Comparison of ENCODE assay signal across 21 cellular contexts in genomic region chr4:186852078-186852420, GRCh38.
DNase-seq lines count a peak whose midpoint lies in the region; ATAC-seq, FAIRE-seq and TF ChIP-seq lines count a peak whose summit lies in the region.
"Had no signal": no experiment of that assay in that cellular context is flagged by ENCODE, and none has a peak within 500 bp of the region (broad histone marks: within the 10 kb centered on the region; RNA-seq: fewer than 3 reads in every experiment).

No MANE protein-coding gene starts in this region.

- intact Hi-C loops in CD8-positive, alpha-beta T cell (cut with DNase I, micrococcal nuclease), result no loop called here

- H2AFZ ChIP-seq in MM.1S (ENCODE audit: low read length), result no peak overlapping the region
- no peak overlapping the region for H2AFZ ChIP-seq in hepatocyte
- H2AFZ ChIP-seq: GM23248 had no signal

- H3K9me3 Mint-ChIP-seq in CD8-positive, alpha-beta T cell, result peaks cover 16% of the 10 kb centered on the region

- no peak for FAIRE-seq in bronchial epithelial cell (lab: Jason Lieb, UNC)
- peak; percentile 94 for FAIRE-seq in small intestine (lab: Jason Lieb, UNC)
- FAIRE-seq: D721Med, GM12891 had no signal

- no peaks in the 10 kb centered on the region for H3K4me1 Mint-ChIP-seq in CD8-positive, alpha-beta T cell (ENCODE audit: low read depth)

- TF ChIP-seq CTCF in MM.1S (IDR thresholded peaks at IDR 0.05; ENCODE audit: low read length) (no peak), bronchial epithelial cell (IDR thresholded peaks at IDR 0.05; ENCODE audit: insufficient read depth, low read length, severe bottlenecking) (no peak), hepatocyte (IDR thresholded peaks at IDR 0.05; ENCODE audit: poor library complexity) (no peak)
- TF ChIP-seq CTCF in CD8-positive, alpha-beta T cell (IDR thresholded peaks at IDR 0.05), result no peak

- CTCF ChIA-PET in CD8-positive, alpha-beta T cell (lab: Charles Lee), result no interaction called here

- H4K20me1 ChIP-seq in MM.1S (ENCODE audit: insufficient read depth, low read length) (no peaks in the 10 kb centered on the region), hepatocyte (ENCODE audit: insufficient read depth, poor library complexity, severe bottlenecking) (no peaks in the 10 kb centered on the region)

- H3F3A ChIP-seq in MM.1S (ENCODE audit: insufficient read depth, low read length), result peaks cover 15% of the 10 kb centered on the region; the same call in 1 of the 2 replicates

- no peaks in the 10 kb centered on the region for H3K36me3 ChIP-seq in MM.1S (replicated peaks; ENCODE audit: insufficient read depth, low read length)
- no peaks in the 10 kb centered on the region for H3K36me3 ChIP-seq in bronchial epithelial cell (ENCODE audit: control insufficient read depth, insufficient read depth, low read length)
- no peaks in the 10 kb centered on the region for H3K36me3 ChIP-seq in hepatocyte (replicated peaks; ENCODE audit: insufficient read depth, low read depth)
- no peaks in the 10 kb centered on the region for H3K36me3 ChIP-seq in small intestine (ENCODE audit: control insufficient read depth in 2 of 2, insufficient read depth in 2 of 2, low read length in 2 of 2)
- no peaks in the 10 kb centered on the region for H3K36me3 ChIP-seq in CD8-positive, alpha-beta T cell (ENCODE audit: insufficient read depth, low read length)
- H3K36me3 ChIP-seq: HAP-1, SJCRH30 had no signal

- H3K4me3 ChIP-seq in MM.1S (ENCODE audit: low read length), result no peak overlapping the region
- H3K4me3 ChIP-seq in bronchial epithelial cell (ENCODE audit: low read depth, low read length), result no peak overlapping the region
- H3K4me3 ChIP-seq in hepatocyte, result no peak overlapping the region
- H3K4me3 ChIP-seq in small intestine (ENCODE audit: low read depth in 1 of 2, low read length in 2 of 2), result no peak overlapping the region
- H3K4me3 ChIP-seq in CD8-positive, alpha-beta T cell (ENCODE audit: low read depth, low read length), result no peak overlapping the region
- H3K4me3 ChIP-seq: GM23248, HAP-1, SJCRH30 had no signal

- H3K9ac ChIP-seq in MM.1S (ENCODE audit: low read length), result 0 out of 2 replicates have a peak overlapping the region, but pooled peaks have one; percentile 54
- H3K9ac ChIP-seq: GM23248 had no signal

- WGBS in hepatocyte (ENCODE audit: low lambda C conversion rate, missing lambda C conversion rate), result 56% methylated on average over 2 of the region's 2 CpGs
- 9 to 53% (median 27%) methylated on average over 2 of the region's 2 CpGs for WGBS in small intestine, 3 donors

- no peaks in the 10 kb centered on the region for H3K27me3 Mint-ChIP-seq in CD8-positive, alpha-beta T cell (ENCODE audit: low read depth)

- POLR2A ChIA-PET in CD8-positive, alpha-beta T cell (lab: Charles Lee), result no interaction called here

- H3K27me3 ChIP-seq in MM.1S (replicated peaks; ENCODE audit: insufficient read depth, low read length) (no peaks in the 10 kb centered on the region), bronchial epithelial cell (ENCODE audit: control insufficient read depth, insufficient read depth, low read length) (no peaks in the 10 kb centered on the region), hepatocyte (no peaks in the 10 kb centered on the region), small intestine (ENCODE audit: control insufficient read depth in 2 of 2, insufficient read depth in 2 of 2, low read length in 2 of 2) (no peaks in the 10 kb centered on the region)
- H3K27me3 ChIP-seq in CD8-positive, alpha-beta T cell (ENCODE audit: insufficient read depth, low read length), result no peaks in the 10 kb centered on the region
- H3K27me3 ChIP-seq: SJCRH30 had no signal

- no peak overlapping the region for H3K4me3 Mint-ChIP-seq in CD8-positive, alpha-beta T cell

- ATAC-seq in GM19023 (IDR thresholded peaks at IDR 0.05; ENCODE audit: unreplicated experiment), result no peak
- no peak for ATAC-seq in CD8-positive, alpha-beta T cell
- ATAC-seq: PC-3 had no signal

- peak overlapping the region; percentile 91; the same call in 1 of the 2 replicates for H3K27ac ChIP-seq in MM.1S (ENCODE audit: low read length)
- peak overlapping the region; percentile 56 for H3K27ac ChIP-seq in hepatocyte
- H3K27ac ChIP-seq in small intestine (ENCODE audit: low read depth in 1 of 2, low read length in 1 of 2), result peak overlapping the region; percentile 68 to 87
- H3K27ac ChIP-seq in CD8-positive, alpha-beta T cell (ENCODE audit: low read depth, low read length), result no peak overlapping the region
- H3K27ac ChIP-seq: GM23248, RWPE1, SJCRH30 had no signal

- peaks cover 35% of the 10 kb centered on the region for H3K4me1 ChIP-seq in MM.1S (ENCODE audit: low read length)
- H3K4me1 ChIP-seq in hepatocyte (ENCODE audit: insufficient read depth), result no peaks in the 10 kb centered on the region
- peaks cover 0 to 4% of the 10 kb centered on the region in 2 donors for H3K4me1 ChIP-seq in small intestine (ENCODE audit: control insufficient read depth in 2 of 2, insufficient read depth in 1 of 2, low read depth in 1 of 2, low read length in 1 of 2)
- no peaks in the 10 kb centered on the region for H3K4me1 ChIP-seq in CD8-positive, alpha-beta T cell (ENCODE audit: insufficient read depth, low read length)
- H3K4me1 ChIP-seq: HAP-1 had no signal

- DNase-seq in MM.1S, result no peak
- DNase-seq in bronchial epithelial cell (ENCODE audit: low read depth), result peak; percentile 83
- DNase-seq in hepatocyte (ENCODE audit: low spot score), result peak; percentile 44
- DNase-seq in small intestine, result peak; percentile 96
- no peak for DNase-seq in glomerular visceral epithelial cell (ENCODE audit: extremely low spot score)
- DNase-seq in CD8-positive, alpha-beta T cell, result no peak
- DNase-seq: ACHN, C1 segment of cervical spinal cord, GM23248, NCI-H1417 treated with DMSO at 0.1 percent for 48 hours, NCI-H187 treated with DMSO at 0.1 percent for 48 hours, NCI-H2227 treated with DMSO at 0.1 percent for 48 hours, NCI-H510A treated with DMSO at 0.1 percent for 48 hours, NCI-H774, PC-3, SJCRH30 had no signal

- H3K4me2 ChIP-seq in MM.1S (ENCODE audit: low read depth, low read length) (peak overlapping the region; percentile 51), hepatocyte (no peak overlapping the region)

- no peak overlapping the region for H3K27ac Mint-ChIP-seq in CD8-positive, alpha-beta T cell

- H3K9me3 ChIP-seq in MM.1S (replicated peaks; ENCODE audit: insufficient read depth, low read length) (no peaks in the 10 kb centered on the region), hepatocyte (ENCODE audit: low read depth) (no peaks in the 10 kb centered on the region), small intestine (ENCODE audit: control insufficient read depth, low read depth) (no peaks in the 10 kb centered on the region)
- no peaks in the 10 kb centered on the region for H3K9me3 ChIP-seq in CD8-positive, alpha-beta T cell (ENCODE audit: low read length)
- H3K9me3 ChIP-seq: HAP-1, SJCRH30 had no signal

- H3K79me2 ChIP-seq in MM.1S (ENCODE audit: low read length) (no peaks in the 10 kb centered on the region), hepatocyte (no peaks in the 10 kb centered on the region)

- H3K36me3 Mint-ChIP-seq in CD8-positive, alpha-beta T cell, result no peaks in the 10 kb centered on the region

- 0 out of 2 replicates have a peak, but pooled peaks cover 3% of the 10 kb centered on the region for H3K9me2 ChIP-seq in MM.1S (replicated peaks; ENCODE audit: insufficient read depth, low read length)
- H3K9me2 ChIP-seq in hepatocyte (replicated peaks; ENCODE audit: insufficient read depth), result no peaks in the 10 kb centered on the region

Comparison
In these comparisons a context has a peak if more than half of its experiments do, and no peak if none do; other contexts are left out.
1. DNase-seq: peak in bronchial epithelial cell (single experiment), hepatocyte (single experiment) and small intestine (single experiment); none in MM.1S (single experiment), glomerular visceral epithelial cell (single experiment) and CD8-positive, alpha-beta T cell (0 of 7).